1 cellular context compared by ENCODE assay signal in genomic region chr5:33281507-33281906, GRCh38.
TF ChIP-seq lines count a peak whose summit lies in the region.

No MANE protein-coding gene starts in this region.

TF ChIP-seq in SK-N-SH, 30 proteins besides CTCF, POLR2A, EP300 and RAD21 (continued from another document):
- TF ChIP-seq MAX (IDR thresholded peaks at IDR 0.05; ENCODE audit: low read depth): no peak
- no peak for TF ChIP-seq ZBTB33 (IDR thresholded peaks at IDR 0.05; ENCODE audit: borderline replicate concordance, low read depth)
- no peak for TF ChIP-seq YY1 (IDR thresholded peaks at IDR 0.05; ENCODE audit: low read depth)
- no peak for TF ChIP-seq MXI1 (IDR thresholded peaks at IDR 0.05; ENCODE audit: low read depth, low read length)
- no peak for TF ChIP-seq REST (IDR thresholded peaks at IDR 0.05; ENCODE audit: low read depth, low read length)
- TF ChIP-seq POLR2AphosphoS5 (IDR thresholded peaks at IDR 0.05; ENCODE audit: low read depth, low read length): peak; percentile 20; the same call in 1 of the 2 replicates
